ENCODE assay signal across 15 cellular contexts in the genomic region with DNA sequence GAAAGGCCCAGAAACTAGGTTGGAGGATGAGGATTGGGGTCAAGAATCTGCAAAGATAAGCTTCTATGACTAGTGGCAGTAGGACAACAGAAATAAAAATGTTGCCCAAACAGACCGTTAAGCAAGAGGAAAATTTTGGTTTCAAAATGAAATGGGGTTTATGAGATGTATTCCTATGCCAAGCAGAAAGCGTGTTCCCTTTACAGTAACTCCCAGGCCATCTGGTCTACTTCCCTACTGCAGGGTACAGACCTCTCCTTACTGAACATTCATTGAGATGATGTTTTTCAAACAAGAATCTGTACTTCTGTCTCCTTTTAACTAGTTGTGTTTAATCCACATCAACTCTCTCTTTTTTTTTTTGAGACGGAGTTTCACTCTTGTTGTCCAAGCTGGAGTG.
"Had no signal": no experiment of that assay in that cellular context is flagged by ENCODE, and none has a peak within 500 bp of the region (broad histone marks: within the 10 kb centered on the region; RNA-seq: fewer than 3 reads in every experiment).

No MANE protein-coding gene starts in this region.

- DNase-seq: activated CD4-positive, alpha-beta T cell treated with anti-CD3 and anti-CD28 coated beads for 1 hour; activated T-cell treated with anti-CD3 and anti-CD28 coated beads for 4 hours; amniotic stem cell; foreskin fibroblast; mesendoderm; nucleus accumbens; stimulated activated CD4-positive, alpha-beta T cell treated with anti-CD3 and anti-CD28 coated beads, Interleukin-1b, Interleukin-23, amount 100 ng/mL, for 48 hours; stimulated activated CD8-positive, alpha-beta memory T cell treated with anti-CD3 and anti-CD28 coated beads, Interleukin-4, amount 100 ng/mL, for 48 hours; stimulated activated naive CD4-positive, alpha-beta T cell; T-helper 2 cell; thyroid gland; WERI-Rb-1 had no signal

- H3K27ac Mint-ChIP-seq: activated naive CD8-positive, alpha-beta T cell; activated T-helper 1 cell treated with anti-CD3 and anti-CD28 coated beads, Interleukin-12 subunit alpha, Interleukin-12 subunit beta, Interleukin-2, Interleukin-4 antibody, amounts not matched to agents 30 ng/mL and 10 ng/mL and 1 ng/mL, durations not matched to agents 14 hours and 24 hours and 36 hours; natural killer cell treated with Interleukin-12 subunit alpha and Interleukin-12 subunit beta and Interleukin-15 and Interleukin-18, amount 100 ng/mL, for 72 hours had no signal

- H3K4me3 Mint-ChIP-seq: activated naive CD8-positive, alpha-beta T cell; activated T-helper 1 cell treated with anti-CD3 and anti-CD28 coated beads, Interleukin-12 subunit alpha, Interleukin-12 subunit beta, Interleukin-2, Interleukin-4 antibody, amounts not matched to agents 30 ng/mL and 10 ng/mL and 1 ng/mL, durations not matched to agents 14 hours and 24 hours and 36 hours; natural killer cell treated with Interleukin-12 subunit alpha and Interleukin-12 subunit beta and Interleukin-15 and Interleukin-18, amount 100 ng/mL, for 72 hours had no signal

- H3K36me3 Mint-ChIP-seq: natural killer cell treated with Interleukin-12 subunit alpha and Interleukin-12 subunit beta and Interleukin-15 and Interleukin-18, amount 100 ng/mL, for 72 hours had no signal

- H3K27me3 Mint-ChIP-seq: activated naive CD8-positive, alpha-beta T cell; natural killer cell treated with Interleukin-12 subunit alpha and Interleukin-12 subunit beta and Interleukin-15 and Interleukin-18, amount 100 ng/mL, for 72 hours had no signal

- H3K9me3 Mint-ChIP-seq: activated T-helper 1 cell treated with anti-CD3 and anti-CD28 coated beads, Interleukin-12 subunit alpha, Interleukin-12 subunit beta, Interleukin-2, Interleukin-4 antibody, amounts not matched to agents 30 ng/mL and 10 ng/mL and 1 ng/mL, durations not matched to agents 14 hours and 24 hours and 36 hours; natural killer cell treated with Interleukin-12 subunit alpha and Interleukin-12 subunit beta and Interleukin-15 and Interleukin-18, amount 100 ng/mL, for 72 hours had no signal
